ENCODE assay signal across 19 cellular contexts in genomic region chr5:1437876-1438559, GRCh38. TPM values are rescaled to one million over a fixed set of nuclear protein-coding genes. Genes with fewer than 3 reads are reported as not detected.
DNase-seq lines count a peak whose midpoint lies in the region; ATAC-seq and TF ChIP-seq lines count a peak whose summit lies in the region.
"Had no signal": no experiment of that assay in that cellular context is flagged by ENCODE, and none has a peak within 500 bp of the region (broad histone marks: within the 10 kb centered on the region; RNA-seq: fewer than 3 reads in every experiment).

No MANE protein-coding gene starts in this region.

- H3K4me1 ChIP-seq in smooth muscle cell (ENCODE audit: low read depth) = no peaks in the 10 kb centered on the region

- H3K27ac ChIP-seq in smooth muscle cell (ENCODE audit: low read depth) = no peak overlapping the region
- H3K27ac ChIP-seq: PC-9, SJCRH30 had no signal

- H3K27ac Mint-ChIP-seq in glutamatergic neuron (ENCODE audit: unreplicated experiment) = peak overlapping the region; percentile 48
- H3K27ac Mint-ChIP-seq: CD8-positive, alpha-beta T cell had no signal

- peaks cover 26% of the 10 kb centered on the region for H3K36me3 Mint-ChIP-seq in glutamatergic neuron (ENCODE audit: unreplicated experiment)
- H3K36me3 Mint-ChIP-seq: CD8-positive, alpha-beta T cell had no signal

- H3F3A ChIP-seq in smooth muscle cell (ENCODE audit: low read depth) = no peaks in the 10 kb centered on the region

- H3K4me2 ChIP-seq in smooth muscle cell = no peak overlapping the region
- H3K4me2 ChIP-seq: PC-9 had no signal

- no peak overlapping the region for H2AFZ ChIP-seq in smooth muscle cell (ENCODE audit: low read depth)
- H2AFZ ChIP-seq: PC-9 had no signal

- no peak for ATAC-seq in sciatic nerve
- ATAC-seq: CD8-positive, alpha-beta T cell had no signal

- intact Hi-C loops in sciatic nerve (cut with DNase I) = no loop called here

- H3K36me3 ChIP-seq in smooth muscle cell (ENCODE audit: low read depth) = no peaks in the 10 kb centered on the region
- H3K36me3 ChIP-seq: SJCRH30 had no signal

- H3K4me3 Mint-ChIP-seq in glutamatergic neuron (ENCODE audit: unreplicated experiment) = no peak overlapping the region
- H3K4me3 Mint-ChIP-seq: CD8-positive, alpha-beta T cell had no signal

- peak; percentile 26 for DNase-seq in activated CD8-positive, alpha-beta memory T cell treated with anti-CD3 and anti-CD28 coated beads for 24 hours
- no peak for DNase-seq in activated CD8-positive, alpha-beta memory T cell treated with anti-CD3 and anti-CD28 coated beads, Interleukin-2, amount 50 U/mL, for 48 hours
- peak; percentile 32 for DNase-seq in Jurkat, Clone E6-1 (ENCODE audit: low read depth, low spot score)
- no peak for DNase-seq in glutamatergic neuron
- peak; percentile 54 for DNase-seq in sciatic nerve (ENCODE audit: low spot score)
- DNase-seq in cortex of kidney (lab: John Stamatoyannopoulos, UW) = no peak
- DNase-seq in smooth muscle cell (lab: John Stamatoyannopoulos, UW; ENCODE audit: unreplicated experiment) = no peak
- DNase-seq in NCI-H524 (lab: John Stamatoyannopoulos, UW) = no peak
- DNase-seq: Calu3, GOT3, NCI-H2227 treated with DMSO at 0.1 percent for 48 hours, NCI-H524 treated with DMSO at 0.1 percent for 48 hours had no signal

- peaks cover 25% of the 10 kb centered on the region for H3K9me3 Mint-ChIP-seq in glutamatergic neuron (ENCODE audit: unreplicated experiment)

- H3K9me3 ChIP-seq in smooth muscle cell (replicated peaks; ENCODE audit: low read depth) = no peaks in the 10 kb centered on the region
- H3K9me3 ChIP-seq: SJCRH30 had no signal

- no peak overlapping the region for H3K9ac ChIP-seq in smooth muscle cell (ENCODE audit: low read depth)

- no peak overlapping the region for H3K4me3 ChIP-seq in Jurkat, Clone E6-1 (ENCODE audit: low read length)
- no peak overlapping the region for H3K4me3 ChIP-seq in smooth muscle cell
- H3K4me3 ChIP-seq: PC-9, SJCRH30 had no signal

- peaks cover 19% of the 10 kb centered on the region for H3K27me3 ChIP-seq in smooth muscle cell (ENCODE audit: low read depth)
- H3K27me3 ChIP-seq: SJCRH30 had no signal

- H4K20me1 ChIP-seq in smooth muscle cell (ENCODE audit: low read depth) = no peaks in the 10 kb centered on the region

- TF ChIP-seq CTCF in glutamatergic neuron (IDR thresholded peaks at IDR 0.05; ENCODE audit: partially characterized antibody, unreplicated experiment) (no peak), smooth muscle cell (IDR thresholded peaks at IDR 0.05; ENCODE audit: borderline replicate concordance, insufficient read depth, poor library complexity, severe bottlenecking) (no peak)

- peaks cover 16% of the 10 kb centered on the region for H3K27me3 Mint-ChIP-seq in glutamatergic neuron (ENCODE audit: unreplicated experiment)

- 94% methylated on average over 25 of the region's 25 CpGs for WGBS in smooth muscle cell (ENCODE audit: low lambda C conversion rate)

- H3K79me2 ChIP-seq in smooth muscle cell (ENCODE audit: low read depth) = no peaks in the 10 kb centered on the region

- peaks cover 25% of the 10 kb centered on the region for H3K4me1 Mint-ChIP-seq in glutamatergic neuron (ENCODE audit: low read depth, unreplicated experiment)

RNA-seq across cellular contexts. Expression of gene SLC6A3, which starts 7.2 kb away (rescaled TPM):
- polyA plus RNA-seq in Jurkat, Clone E6-1 (2012; ENCODE audit: insufficient read depth, insufficient read length) = not detected
- total RNA-seq in glutamatergic neuron (ENCODE audit: unreplicated experiment) = 22.4 TPM
- total RNA-seq in sciatic nerve = not detected
- total RNA-seq in smooth muscle cell = not detected in 2 replicates
- not detected in 2 replicates for polyA plus RNA-seq in smooth muscle cell
- total RNA-seq: A172; Calu3; CD8-positive, alpha-beta T cell; HT-29; M059J; PC-9 had no signal
- polyA plus RNA-seq: BJ had no signal

Comparison
In these comparisons a context has a peak if more than half of its experiments do, and no peak if none do; other contexts are left out.
1. DNase-seq: peak in activated CD8-positive, alpha-beta memory T cell treated with anti-CD3 and anti-CD28 coated beads for 24 hours (single experiment), Jurkat, Clone E6-1 (single experiment) and sciatic nerve (single experiment); none in activated CD8-positive, alpha-beta memory T cell treated with anti-CD3 and anti-CD28 coated beads, Interleukin-2, amount 50 U/mL, for 48 hours (single experiment), glutamatergic neuron (single experiment), cortex of kidney (single experiment), smooth muscle cell (single experiment) and NCI-H524 (0 of 2).
2. RNA of gene SLC6A3, which starts 7.2 kb away (total RNA-seq): 22.4 TPM in glutamatergic neuron (single experiment); not detected in sciatic nerve (single experiment) and not detected in smooth muscle cell; every median in the first group is over 10 times any median in the second.